Comparison of ENCODE assay signal across 25 cellular contexts in genomic region chr9:7196467-7196866, GRCh38.
"Had no signal": no experiment of that assay in that cellular context is flagged by ENCODE, and none has a peak within 500 bp of the region (broad histone marks: within the 10 kb centered on the region; RNA-seq: fewer than 3 reads in every experiment).

No MANE protein-coding gene starts in this region.

- ATAC-seq: effector memory CD8-positive, alpha-beta T cell; heart right ventricle; left cardiac atrium; left lung; naive thymus-derived CD4-positive, alpha-beta T cell; right lobe of liver had no signal

- H3K9me3 Mint-ChIP-seq: nephron; neural progenitor cell; stimulated activated naive B cell treated with anti-CD40 and anti-IgM and Interleukin-4, amounts not matched to agents 10 μg/mL and 1 μg/mL and 100 μg/mL, for 72 hours had no signal

- H3K27ac Mint-ChIP-seq: effector memory CD8-positive, alpha-beta T cell; naive thymus-derived CD4-positive, alpha-beta T cell; nephron; neural progenitor cell; progenitor cell of endocrine pancreas; stimulated activated naive B cell treated with anti-CD40 and anti-IgM and Interleukin-4, amounts not matched to agents 10 μg/mL and 1 μg/mL and 100 μg/mL, for 72 hours had no signal

- H3K4me3 Mint-ChIP-seq: effector memory CD8-positive, alpha-beta T cell; naive thymus-derived CD4-positive, alpha-beta T cell; nephron; neural progenitor cell; stimulated activated naive B cell treated with anti-CD40 and anti-IgM and Interleukin-4, amounts not matched to agents 10 μg/mL and 1 μg/mL and 100 μg/mL, for 72 hours had no signal

- H3K4me1 Mint-ChIP-seq: naive thymus-derived CD4-positive, alpha-beta T cell; stimulated activated naive B cell treated with anti-CD40 and anti-IgM and Interleukin-4, amounts not matched to agents 10 μg/mL and 1 μg/mL and 100 μg/mL, for 72 hours had no signal

- H3K27ac ChIP-seq: esophagus muscularis mucosa, heart right ventricle, left lung, neural progenitor cell, parathyroid adenoma, right lobe of liver, stomach, vagina had no signal

- H3K27me3 Mint-ChIP-seq: effector memory CD8-positive, alpha-beta T cell; stimulated activated naive B cell treated with anti-CD40 and anti-IgM and Interleukin-4, amounts not matched to agents 10 μg/mL and 1 μg/mL and 100 μg/mL, for 72 hours had no signal

- H3K36me3 Mint-ChIP-seq: neural progenitor cell had no signal

- H3K4me1 ChIP-seq: esophagus muscularis mucosa, heart right ventricle, left lung, neural progenitor cell, parathyroid adenoma, right lobe of liver, vagina had no signal

- DNase-seq: cortex of kidney; effector memory CD8-positive, alpha-beta T cell; foreskin melanocyte; glutamatergic neuron; heart right ventricle; hippocampal formation; left cardiac atrium; left lung; mesendoderm; midbrain; naive thymus-derived CD4-positive, alpha-beta T cell; right lobe of liver; small intestine; stimulated activated CD4-positive, alpha-beta T cell treated with anti-CD3 and anti-CD28 coated beads, Interleukin-15, amount 100 ng/mL, for 24 hours; stimulated activated CD4-positive, alpha-beta T cell treated with anti-CD3 and anti-CD28 coated beads, Interleukin-2, amount 100 ng/mL, for 48 hours; stimulated activated naive B cell treated with anti-CD40 and anti-IgM and Interleukin-4, amounts not matched to agents 10 μg/mL and 1 μg/mL and 100 μg/mL, for 72 hours; stomach; trophoblast cell had no signal

- H3K27me3 ChIP-seq: esophagus muscularis mucosa, heart right ventricle, left lung, neural progenitor cell, right lobe of liver, stomach, thyroid gland, vagina had no signal
